In genomic region chr7:92057375-92057774, GRCh38 we compare ENCODE assay signal across 11 cellular contexts.
DNase-seq lines count a peak whose midpoint lies in the region; ATAC-seq, FAIRE-seq and TF ChIP-seq lines count a peak whose summit lies in the region.
"Had no signal": no experiment of that assay in that cellular context is flagged by ENCODE, and none has a peak within 500 bp of the region (broad histone marks: within the 10 kb centered on the region; RNA-seq: fewer than 3 reads in every experiment).

No MANE protein-coding gene starts in this region.

- WGBS in esophagus squamous epithelium, 2 donors, result 30 to 52% methylated on average over 2 of the region's 2 CpGs

- intact Hi-C loops in esophagus squamous epithelium (cut with DNase I), result no loop called here
- intact Hi-C loops in activated CD4-positive, alpha-beta T cell treated with anti-CD3 and anti-CD28 coated beads for 36 hours (cut with DNase I, micrococcal nuclease), result no loop called here

- peak; percentile 75 for ATAC-seq in omental fat pad (ENCODE audit: low FRiP score)
- no peak for ATAC-seq in HG02973 (IDR thresholded peaks at IDR 0.05; ENCODE audit: unreplicated experiment)
- no peak for ATAC-seq in activated CD4-positive, alpha-beta T cell treated with anti-CD3 and anti-CD28 coated beads for 36 hours
- no peak for ATAC-seq in HG03442 (IDR thresholded peaks at IDR 0.05; ENCODE audit: unreplicated experiment)
- ATAC-seq: activated CD4-positive, CD25-positive, alpha-beta regulatory T cell treated with anti-CD3 and anti-CD28 coated beads, Interleukin-2, amount 50 U/mL, for 24 hours had no signal

- no peak for TF ChIP-seq CTCF in esophagus squamous epithelium (IDR thresholded peaks at IDR 0.05)
- TF ChIP-seq CTCF in omental fat pad (IDR thresholded peaks at IDR 0.05), result no peak

- CTCF ChIA-PET in activated CD4-positive, alpha-beta T cell treated with anti-CD3 and anti-CD28 coated beads for 36 hours (lab: Charles Lee), result interaction anchor here (0.7 kb wide), 1 partner anchor 9 kb away, joined by 3 read pairs; no protein-coding TSS in a partner anchor

- TF ChIP-seq POLR2A in GM12891 (IDR thresholded peaks at IDR 0.05; ENCODE audit: low read depth, low read length), result no peak
- TF ChIP-seq POLR2A in esophagus squamous epithelium (IDR thresholded peaks at IDR 0.05), result no peak

- no peaks in the 10 kb centered on the region for H3K9me3 Mint-ChIP-seq in activated CD4-positive, alpha-beta T cell treated with anti-CD3 and anti-CD28 coated beads for 36 hours (ENCODE audit: low read depth)

- DNase-seq in GM12891 (ENCODE audit: insufficient read length, low spot score) (no peak), NCI-H345 (lab: John Stamatoyannopoulos, UW) (peak; percentile 37), esophagus squamous epithelium (lab: John Stamatoyannopoulos, UW) (no peak), omental fat pad (ENCODE audit: low spot score) (no peak)
- DNase-seq in activated CD4-positive, alpha-beta T cell treated with anti-CD3 and anti-CD28 coated beads for 36 hours, result no peak
- DNase-seq in activated CD8-positive, alpha-beta memory T cell treated with anti-CD3 and anti-CD28 coated beads, Interleukin-2, amount 50 U/mL, for 48 hours, result no peak
- DNase-seq: substantia nigra had no signal

- no peaks in the 10 kb centered on the region for H3K27me3 Mint-ChIP-seq in activated CD4-positive, alpha-beta T cell treated with anti-CD3 and anti-CD28 coated beads for 36 hours

- H3K4me3 Mint-ChIP-seq in activated CD4-positive, alpha-beta T cell treated with anti-CD3 and anti-CD28 coated beads for 36 hours, result no peak overlapping the region

- H3K27me3 ChIP-seq in esophagus squamous epithelium, result no peaks in the 10 kb centered on the region
- H3K27me3 ChIP-seq: ascending aorta had no signal

- H3K4me3 ChIP-seq in esophagus squamous epithelium, result peak overlapping the region in 2 of 4 donors; percentile 15 to 18
- H3K4me3 ChIP-seq: ascending aorta had no signal

- POLR2A ChIA-PET in activated CD4-positive, alpha-beta T cell treated with anti-CD3 and anti-CD28 coated beads for 36 hours (lab: Charles Lee), result no interaction called here

- peaks cover 0 to 22% (median 0%) of the 10 kb centered on the region in 3 donors for H3K36me3 ChIP-seq in esophagus squamous epithelium

- H3K4me1 Mint-ChIP-seq in activated CD4-positive, alpha-beta T cell treated with anti-CD3 and anti-CD28 coated beads for 36 hours, result peaks cover 13% of the 10 kb centered on the region

- peaks cover 5% of the 10 kb centered on the region for H3K36me3 Mint-ChIP-seq in activated CD4-positive, alpha-beta T cell treated with anti-CD3 and anti-CD28 coated beads for 36 hours (ENCODE audit: low read depth)

- H3K4me1 ChIP-seq in esophagus squamous epithelium, result peaks cover 0 to 79% (median 0%) of the 10 kb centered on the region in 3 donors
- H3K4me1 ChIP-seq: ascending aorta had no signal

- H3K9me3 ChIP-seq in esophagus squamous epithelium, result no peaks in the 10 kb centered on the region
- H3K9me3 ChIP-seq: ascending aorta had no signal

- no peak overlapping the region for H3K27ac Mint-ChIP-seq in activated CD4-positive, alpha-beta T cell treated with anti-CD3 and anti-CD28 coated beads for 36 hours

- FAIRE-seq in GM12891 (lab: Jason Lieb, UNC), result peak; percentile 13

- H3K27ac ChIP-seq in esophagus squamous epithelium, result peak overlapping the region; percentile 10 to 84 (median 71)

TF ChIP-seq in GM12891, 5 proteins besides CTCF, POLR2A, EP300 and RAD21:
- TF ChIP-seq SPI1 (IDR thresholded peaks at IDR 0.05; ENCODE audit: low read depth, low read length) (no peak), POU2F2 (IDR thresholded peaks at IDR 0.05; ENCODE audit: low read depth, low read length) (no peak), TAF1 (IDR thresholded peaks at IDR 0.05; ENCODE audit: low read depth, low read length) (no peak), POLR2AphosphoS5 (IDR thresholded peaks at IDR 0.05; ENCODE audit: low read depth, low read length) (no peak), PAX5 (IDR thresholded peaks at IDR 0.05; ENCODE audit: insufficient read depth, low read length, severe bottlenecking) (no peak)
